7 cellular contexts compared by ENCODE assay signal in genomic region chr10:102064503-102064867, GRCh38. TPM values are rescaled to one million over a fixed set of nuclear protein-coding genes. Genes with fewer than 3 reads are reported as not detected.
A peak's percentile ranks its signal among the peaks of the same experiment; 100 is the strongest.
DNase-seq lines count a peak whose midpoint lies in the region; TF ChIP-seq lines count a peak whose summit lies in the region.

No MANE protein-coding gene starts in this region.

- peak overlapping the region; percentile 81 for H3K27ac Mint-ChIP-seq in activated CD4-positive, alpha-beta memory T cell treated with anti-CD3 and anti-CD28 coated beads for 36 hours

- no peak overlapping the region; the same call in 1 of the 2 replicates for H3K9ac ChIP-seq in iPS-20b (ENCODE audit: low read depth, low read length)

- TF ChIP-seq CTCF in HFF-Myc (IDR thresholded peaks at IDR 0.05; ENCODE audit: low read depth, low read length, missing control alignments), result no peak
- TF ChIP-seq CTCF in stomach (IDR thresholded peaks at IDR 0.05), result no peak

- CTCF ChIA-PET in activated CD4-positive, alpha-beta memory T cell treated with anti-CD3 and anti-CD28 coated beads for 36 hours (lab: Charles Lee), result no interaction called here

- H3K4me1 Mint-ChIP-seq in activated CD4-positive, alpha-beta memory T cell treated with anti-CD3 and anti-CD28 coated beads for 36 hours (ENCODE audit: low read depth), result peaks cover 26% of the 10 kb centered on the region

- H3K27me3 ChIP-seq in iPS-20b (ENCODE audit: insufficient read depth, low read length), result peaks cover 7% of the 10 kb centered on the region
- no peaks in the 10 kb centered on the region for H3K27me3 ChIP-seq in stomach

- POLR2A ChIA-PET in activated CD4-positive, alpha-beta memory T cell treated with anti-CD3 and anti-CD28 coated beads for 36 hours (lab: Charles Lee), result no interaction called here

- peak overlapping the region; percentile 74 for H3K4me3 Mint-ChIP-seq in activated CD4-positive, alpha-beta memory T cell treated with anti-CD3 and anti-CD28 coated beads for 36 hours

- no peaks in the 10 kb centered on the region for H3K36me3 Mint-ChIP-seq in activated CD4-positive, alpha-beta memory T cell treated with anti-CD3 and anti-CD28 coated beads for 36 hours

- TF ChIP-seq EP300 in stomach (IDR thresholded peaks at IDR 0.05), result no peak

- H3K9me3 Mint-ChIP-seq in activated CD4-positive, alpha-beta memory T cell treated with anti-CD3 and anti-CD28 coated beads for 36 hours, result no peaks in the 10 kb centered on the region

- H3K9me3 ChIP-seq in iPS-20b (ENCODE audit: insufficient read depth, low read depth, low read length), result no peaks in the 10 kb centered on the region
- no peaks in the 10 kb centered on the region for H3K9me3 ChIP-seq in stomach

- 57 to 76% (median 70%) methylated on average over 2 of the region's 2 CpGs for WGBS in stomach, 5 donors

- no peaks in the 10 kb centered on the region for H3K27me3 Mint-ChIP-seq in activated CD4-positive, alpha-beta memory T cell treated with anti-CD3 and anti-CD28 coated beads for 36 hours

- no peak for TF ChIP-seq POLR2A in stomach (IDR thresholded peaks at IDR 0.05)

- DNase-seq in HFF-Myc (ENCODE audit: extremely low read depth, low read depth) (no peak), stomach (no peak), nucleus accumbens (lab: John Stamatoyannopoulos, UW) (no peak), mucosa of gallbladder (ENCODE audit: low spot score) (no peak), T1000 (lab: John Stamatoyannopoulos, UW) (no peak)
- no peak for DNase-seq in activated CD4-positive, alpha-beta memory T cell treated with anti-CD3 and anti-CD28 coated beads for 36 hours

- intact Hi-C loops in activated CD4-positive, alpha-beta memory T cell treated with anti-CD3 and anti-CD28 coated beads for 36 hours (cut with micrococcal nuclease), result loop anchor here (2.0 kb wide), 3 partner anchors 52 to 222 kb away; partner anchors contain the start of genes KCNIP2 and NOLC1
- intact Hi-C loops in stomach (cut with DNase I; ENCODE audit: low total_unique reads), result no loop called here

- H3K27ac ChIP-seq in iPS-20b (ENCODE audit: low read length) (no peak overlapping the region), stomach (peak overlapping the region; percentile 93 to 98 (median 96))

- H3K4me3 ChIP-seq in HFF-Myc (replicated peaks; ENCODE audit: low read depth, low read length) (peak overlapping the region; percentile 69), iPS-20b (ENCODE audit: low read length) (peak overlapping the region; percentile 84), stomach (peak overlapping the region; percentile 89 to 97 (median 94))

- H3K4me1 ChIP-seq in iPS-20b (ENCODE audit: insufficient read depth, low read length) (no peaks in the 10 kb centered on the region), stomach (peaks cover 29 to 47% (median 42%) of the 10 kb centered on the region in 4 donors)

- H3K36me3 ChIP-seq in iPS-20b (ENCODE audit: insufficient read depth, low read depth, low read length) (no peaks in the 10 kb centered on the region), stomach (peaks cover 0 to 28% (median 22%) of the 10 kb centered on the region in 4 donors)

RNA-seq across cellular contexts. Expression of gene HPS6, which starts 0.7 kb away (rescaled TPM):
- 10 to 100 TPM; 22.3 TPM for total RNA-seq in activated CD4-positive, alpha-beta memory T cell treated with anti-CD3 and anti-CD28 coated beads for 36 hours
- total RNA-seq in stomach (10 to 100 TPM in 3 of 5 donors, 1 to 10 TPM in 2; 7.0 to 42.4 (median 14.0) TPM), mucosa of gallbladder (22.8 TPM)
- polyA plus RNA-seq in stomach, result 10 to 100 TPM; 10.3 to 10.7 (median 10.6) TPM

RNA-seq across cellular contexts. Expression of gene ARMH3, which starts 8.5 kb away (rescaled TPM):
- total RNA-seq in activated CD4-positive, alpha-beta memory T cell treated with anti-CD3 and anti-CD28 coated beads for 36 hours, result 10 to 100 TPM; 16.1 to 18.8 TPM
- total RNA-seq in stomach (10 to 100 TPM in 4 of 5 donors, 1 to 10 TPM in 1; 3.5 to 29.0 (median 18.2) TPM), mucosa of gallbladder (26.4 TPM)
- polyA plus RNA-seq in stomach, result 10 to 100 TPM; 10.1 to 18.1 (median 10.1) TPM

RNA-seq across cellular contexts. Expression of gene LDB1, which starts 55.7 kb away (rescaled TPM):
- total RNA-seq in activated CD4-positive, alpha-beta memory T cell treated with anti-CD3 and anti-CD28 coated beads for 36 hours, result 10 to 100 TPM; 48.1 to 48.8 TPM
- 10 to 100 TPM; 24.2 to 43.7 (median 34.4) TPM for total RNA-seq in stomach
- 10 to 100 TPM; 20.4 to 28.3 (median 22.3) TPM for polyA plus RNA-seq in stomach
- 77.8 TPM for total RNA-seq in mucosa of gallbladder
